Comparison of ENCODE assay signal across 15 cellular contexts in genomic region chr11:36403661-36404060, GRCh38.
"Had no signal": no experiment of that assay in that cellular context is flagged by ENCODE, and none has a peak within 500 bp of the region (broad histone marks: within the 10 kb centered on the region; RNA-seq: fewer than 3 reads in every experiment).

No MANE protein-coding gene starts in this region.

- H3K4me3 Mint-ChIP-seq: activated naive CD8-positive, alpha-beta T cell; activated T-cell treated with anti-CD3 and anti-CD28 coated beads, Interleukin-2, amount 50 U/mL, for 24 hours; naive thymus-derived CD8-positive, alpha-beta T cell; stimulated activated naive CD8-positive, alpha-beta T cell treated with anti-CD3 and anti-CD28 coated beads, Interleukin-15, Interleukin-2, amounts not matched to agents 100 ng/mL and 50 ng/mL, for 24 hours; T-helper 17 cell; WTC11 had no signal

- H3K9me3 Mint-ChIP-seq: activated T-cell treated with anti-CD3 and anti-CD28 coated beads, Interleukin-2, amount 50 U/mL, for 24 hours; stimulated activated naive CD8-positive, alpha-beta T cell treated with anti-CD3 and anti-CD28 coated beads, Interleukin-15, Interleukin-2, amounts not matched to agents 100 ng/mL and 50 ng/mL, for 24 hours; WTC11 had no signal

- H3K9me3 ChIP-seq: gastroesophageal sphincter, upper lobe of left lung had no signal

- H3K36me3 ChIP-seq: gastroesophageal sphincter had no signal

- H3K27me3 ChIP-seq: upper lobe of left lung had no signal

- H3K27me3 Mint-ChIP-seq: activated naive CD8-positive, alpha-beta T cell; activated T-cell treated with anti-CD3 and anti-CD28 coated beads, Interleukin-2, amount 50 U/mL, for 24 hours; T-helper 17 cell had no signal

- H3K36me3 Mint-ChIP-seq: activated naive CD8-positive, alpha-beta T cell; naive thymus-derived CD8-positive, alpha-beta T cell; WTC11 had no signal

- H3K4me1 ChIP-seq: gastroesophageal sphincter had no signal

- DNase-seq: activated CD4-positive, alpha-beta T cell treated with anti-CD3 and anti-CD28 coated beads for 48 hours; activated gamma-delta T cell; activated T-cell treated with anti-CD3 and anti-CD28 coated beads, Interleukin-2, amount 50 U/mL, for 24 hours; kidney; midbrain; naive thymus-derived CD8-positive, alpha-beta T cell; nucleus accumbens; stimulated activated CD4-positive, alpha-beta T cell treated with anti-CD3 and anti-CD28 coated beads, Interleukin-4, amount 100 ng/mL, for 1 hour; stimulated activated CD8-positive, alpha-beta memory T cell treated with anti-CD3 and anti-CD28 coated beads, Interleukin-4, amount 100 ng/mL, for 48 hours; T-helper 17 cell; upper lobe of left lung had no signal

- H3K27ac Mint-ChIP-seq: activated naive CD8-positive, alpha-beta T cell; activated T-cell treated with anti-CD3 and anti-CD28 coated beads, Interleukin-2, amount 50 U/mL, for 24 hours; stimulated activated naive CD8-positive, alpha-beta T cell treated with anti-CD3 and anti-CD28 coated beads, Interleukin-15, Interleukin-2, amounts not matched to agents 100 ng/mL and 50 ng/mL, for 24 hours; T-helper 17 cell; WTC11 had no signal

- H3K27ac ChIP-seq: gastroesophageal sphincter, upper lobe of left lung had no signal

- H3K4me3 ChIP-seq: gastroesophageal sphincter, upper lobe of left lung had no signal
